In the genomic region with DNA sequence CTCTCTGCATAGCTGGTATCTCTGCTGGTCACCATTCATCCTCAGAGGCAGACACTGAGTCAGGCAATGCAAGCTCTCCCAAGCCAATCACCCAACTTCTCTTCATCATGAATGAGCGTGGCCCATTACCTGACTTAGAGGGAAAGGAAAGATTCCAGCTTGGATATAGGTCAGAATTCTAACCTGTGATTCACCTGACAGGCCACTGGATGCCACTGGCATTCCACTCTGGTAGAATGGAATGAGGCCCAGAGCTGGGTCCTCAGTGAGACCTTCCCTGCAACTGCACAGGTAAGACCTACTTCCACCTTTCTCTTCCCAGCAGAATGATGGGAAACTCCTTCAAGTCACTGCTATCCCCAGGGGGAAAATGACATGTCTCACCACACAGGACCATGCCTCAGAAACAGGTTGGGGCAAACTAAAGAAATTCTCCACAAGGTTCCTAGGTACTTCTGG, we compare ENCODE assay signal across 8 cellular contexts.
DNase-seq lines count a peak whose midpoint lies in the region; ATAC-seq, FAIRE-seq and TF ChIP-seq lines count a peak whose summit lies in the region.

No MANE protein-coding gene starts in this region.

- no peak for TF ChIP-seq POLR2A in uterus (IDR thresholded peaks at IDR 0.05)

- H3K27ac ChIP-seq in HUES48 (ENCODE audit: low read depth, low read length), result peak overlapping the region; percentile 5
- H3K27ac ChIP-seq in uterus, result no peak overlapping the region

- peak in 3 of 4 experiments; percentile 5 to 36 (median 18) for TF ChIP-seq CTCF in uterus (IDR thresholded peaks at IDR 0.05)

- H3K27me3 ChIP-seq in HUES48 (ENCODE audit: control insufficient read depth, insufficient read depth, low read length), result no peaks in the 10 kb centered on the region
- H3K27me3 ChIP-seq in uterus, result no peaks in the 10 kb centered on the region

- no peak for ATAC-seq in GM19452 (IDR thresholded peaks at IDR 0.05; ENCODE audit: unreplicated experiment)

- no peak overlapping the region for H3K4me3 ChIP-seq in HUES48 (ENCODE audit: low read depth, low read length)
- H3K4me3 ChIP-seq in uterus, result no peak overlapping the region

- H3K36me3 ChIP-seq in HUES48 (ENCODE audit: control insufficient read depth, insufficient read depth, low read length) (no peaks in the 10 kb centered on the region), uterus (no peaks in the 10 kb centered on the region)

- H3K4me1 ChIP-seq in HUES48 (ENCODE audit: control insufficient read depth, insufficient read depth, low read length), result no peaks in the 10 kb centered on the region
- no peaks in the 10 kb centered on the region for H3K4me1 ChIP-seq in uterus

- H3K9me3 ChIP-seq in HUES48 (ENCODE audit: control insufficient read depth, insufficient read depth, low read length), result no peaks in the 10 kb centered on the region
- H3K9me3 ChIP-seq in uterus, result no peaks in the 10 kb centered on the region

- H3K9ac ChIP-seq in HUES48 (ENCODE audit: low read depth, low read length), result no peak overlapping the region

- peak; percentile 77 for FAIRE-seq in islet of Langerhans (lab: Jason Lieb, UNC)

- DNase-seq in DMS153 treated with DMSO at 0.1 percent for 48 hours (lab: John Stamatoyannopoulos, UW; ENCODE audit: unreplicated experiment) (peak; percentile 25), uterus (no peak), NCI-H1048 (lab: John Stamatoyannopoulos, UW) (no peak), T-helper 9 cell (no peak)
- peak; percentile 12 to 19 for DNase-seq in activated CD4-positive, alpha-beta T cell treated with anti-CD3 and anti-CD28 coated beads, Interleukin-2, amount 50 U/mL, for 48 hours

- intact Hi-C loops in uterus (cut with DNase I; ENCODE audit: low total_unique reads), result no loop called here

Comparison
In these comparisons a context has a peak if more than half of its experiments do, and no peak if none do; other contexts are left out.
1. DNase-seq: peak in DMS153 treated with DMSO at 0.1 percent for 48 hours (single experiment) and activated CD4-positive, alpha-beta T cell treated with anti-CD3 and anti-CD28 coated beads, Interleukin-2, amount 50 U/mL, for 48 hours (2 of 2); none in uterus (0 of 2), NCI-H1048 (single experiment) and T-helper 9 cell (single experiment).